8 cellular contexts compared by ENCODE assay signal in the genomic region with DNA sequence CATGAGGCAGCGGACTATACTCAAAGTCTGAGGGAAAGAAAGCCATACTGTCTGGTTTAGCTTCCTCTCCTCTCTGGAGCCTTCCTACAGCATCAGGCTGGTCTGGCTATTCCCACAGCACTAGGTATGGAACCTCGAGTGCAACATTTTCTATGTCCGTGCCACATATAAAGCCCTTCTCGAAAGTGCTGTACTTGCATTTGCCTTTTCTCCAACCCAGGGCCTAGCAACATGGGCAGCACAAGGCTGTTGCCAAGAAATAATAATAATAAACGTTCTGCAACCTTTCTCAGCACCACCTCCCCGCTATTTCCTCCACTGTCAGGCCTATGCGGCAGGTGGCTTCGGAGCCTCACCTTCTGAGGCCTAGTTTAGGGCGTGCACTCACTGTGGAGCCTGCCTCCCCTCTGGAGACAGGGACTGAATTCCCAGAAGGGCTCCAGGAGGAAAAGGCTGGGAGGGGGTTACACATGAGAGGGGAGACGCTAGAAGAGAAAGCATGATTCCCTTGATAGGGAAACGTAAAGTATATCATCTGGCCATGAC. TPM values are rescaled to one million over a fixed set of nuclear protein-coding genes. Genes with fewer than 3 reads are reported as not detected.
A peak's percentile ranks its signal among the peaks of the same experiment; 100 is the strongest.
DNase-seq lines count a peak whose midpoint lies in the region; ATAC-seq, FAIRE-seq and TF ChIP-seq lines count a peak whose summit lies in the region.

No MANE protein-coding gene starts in this region.

- peak; percentile 5 for ATAC-seq in GM18868 (IDR thresholded peaks at IDR 0.05; ENCODE audit: unreplicated experiment)
- peak; percentile 13 for ATAC-seq in HG02870 (IDR thresholded peaks at IDR 0.05; ENCODE audit: unreplicated experiment)
- peak in 1 of 2 donors; percentile 1 for ATAC-seq in natural killer cell treated with Interleukin-12 subunit alpha and Interleukin-12 subunit beta and Interleukin-15 and Interleukin-18, amount 100 ng/mL, for 72 hours

- DNase-seq in OCI-M1 (lab: John Stamatoyannopoulos, UW) (peak; percentile 24), H1 (ENCODE audit: low read depth in 1 of 2, low spot score in 2 of 2) (no peak), mesenteric fat pad (ENCODE audit: low spot score) (no peak), iPS-NIHi7 (ENCODE audit: extremely low spot score) (no peak)
- DNase-seq in natural killer cell treated with Interleukin-12 subunit alpha and Interleukin-12 subunit beta and Interleukin-15 and Interleukin-18, amount 100 ng/mL, for 72 hours (ENCODE audit: low spot score) = no peak
- DNase-seq in activated CD4-positive, CD25-positive, alpha-beta regulatory T cell treated with anti-CD3 and anti-CD28 coated beads, Interleukin-2, amount 50 U/mL, for 72 hours = no peak

- peaks cover 3 to 27% of the 10 kb centered on the region in 2 experiments for H3K79me2 ChIP-seq in H1 (ENCODE audit: control insufficient read depth in 1 of 2, insufficient read depth in 2 of 2, low read length in 2 of 2)

- no peak for TF ChIP-seq RAD21 in H1 (IDR thresholded peaks at IDR 0.05 in 1 of 2, conservative IDR thresholded peaks at IDR 0.05 in 1 of 2; ENCODE audit: low read depth in 2 of 2, low read length in 2 of 2)

- H3K4ac ChIP-seq in H1 (replicated peaks; ENCODE audit: insufficient read length, low read depth, low read length) = no peak overlapping the region

- no peaks in the 10 kb centered on the region for H3K9me3 Mint-ChIP-seq in natural killer cell treated with Interleukin-12 subunit alpha and Interleukin-12 subunit beta and Interleukin-15 and Interleukin-18, amount 100 ng/mL, for 72 hours

- POLR2A ChIA-PET in H1 (lab: Charles Lee; ENCODE audit: partially characterized antibody) = interaction anchor here (0.9 kb wide), 1 partner anchor 15 kb away, joined by 3 read pairs; no protein-coding TSS in a partner anchor

- no peak overlapping the region for H2BK15ac ChIP-seq in H1 (ENCODE audit: low read length)

- H3K9me3 ChIP-seq in H1 (ENCODE audit: insufficient read depth in 2 of 2, low read depth in 1 of 2, low read length in 1 of 2) = no peaks in the 10 kb centered on the region

- no peak overlapping the region for H4K8ac ChIP-seq in H1 (ENCODE audit: extremely low read depth, insufficient read depth, low read length)

- H3K23ac ChIP-seq in H1 (ENCODE audit: insufficient read length) = no peak overlapping the region

- H3K79me1 ChIP-seq in H1 (ENCODE audit: low read depth, low read length) = peaks cover 4% of the 10 kb centered on the region; the same call in 1 of the 2 replicates

- no peak overlapping the region for H2BK5ac ChIP-seq in H1 (ENCODE audit: low read depth, low read length)

- H2BK120ac ChIP-seq in H1 (replicated peaks; ENCODE audit: low read depth, low read length) = no peak overlapping the region

- H2AFZ ChIP-seq in H1 (ENCODE audit: low read length) = no peak overlapping the region

- H4K91ac ChIP-seq in H1 (replicated peaks; ENCODE audit: insufficient read length, low read length) = no peak overlapping the region

- no peak for TF ChIP-seq POLR2A in H1 (IDR thresholded peaks at IDR 0.05; ENCODE audit: control extremely low read depth in 1 of 2, low read depth in 2 of 2, low read length in 2 of 2)

- H2AK5ac ChIP-seq in H1 (ENCODE audit: low read depth, low read length) = no peak overlapping the region

- no peak overlapping the region for H3K14ac ChIP-seq in H1 (ENCODE audit: insufficient read length)

- H3K4me1 Mint-ChIP-seq in natural killer cell treated with Interleukin-12 subunit alpha and Interleukin-12 subunit beta and Interleukin-15 and Interleukin-18, amount 100 ng/mL, for 72 hours (ENCODE audit: low read depth in 2 of 2) = peaks cover 50 to 60% of the 10 kb centered on the region in 2 donors

- H3K18ac ChIP-seq in H1 (ENCODE audit: extremely low read depth, low read length) = no peak overlapping the region

- peaks cover 4 to 37% (median 30%) of the 10 kb centered on the region in 4 experiments; a peak in 7 of 8 replicates for H3K36me3 ChIP-seq in H1 (ENCODE audit: control insufficient read depth in 2 of 4, insufficient read depth in 4 of 4, low read length in 3 of 4)

- no peak for TF ChIP-seq EP300 in H1 (IDR thresholded peaks at IDR 0.05; ENCODE audit: borderline replicate concordance in 1 of 2, low read depth in 2 of 2, low read length in 2 of 2)

- H3K4me1 ChIP-seq in H1 (replicated peaks in 1 of 4; ENCODE audit: control insufficient read depth in 3 of 4, insufficient read depth in 4 of 4, low read length in 3 of 4) = peaks cover 0 to 3% (median 2%) of the 10 kb centered on the region in 4 experiments; a peak in 4 of 7 replicates

- WGBS in H1 (ENCODE audit: extremely low coverage in 1 of 2, insufficient coverage in 1 of 2, insufficient read length in 1 of 2, insufficient replicate concordance in 2 of 2, low coverage in 1 of 2, low lambda C conversion rate in 2 of 2, missing lambda C conversion rate in 1 of 2), 2 experiments = 33% methylated on average over 11 of the region's 11 CpGs; no CpG with 5 or more reads in 1 of the 2 experiments

- H3K27me3 ChIP-seq in H1 (replicated peaks in 1 of 4; ENCODE audit: control insufficient read depth in 3 of 4, extremely low read depth in 1 of 4, insufficient read depth in 3 of 4, low read length in 3 of 4) = no peaks in the 10 kb centered on the region

- peaks cover 43% of the 10 kb centered on the region for H3K36me3 Mint-ChIP-seq in natural killer cell treated with Interleukin-12 subunit alpha and Interleukin-12 subunit beta and Interleukin-15 and Interleukin-18, amount 100 ng/mL, for 72 hours

- H3K27ac Mint-ChIP-seq in natural killer cell treated with Interleukin-12 subunit alpha and Interleukin-12 subunit beta and Interleukin-15 and Interleukin-18, amount 100 ng/mL, for 72 hours = peak overlapping the region; percentile 92 to 96

- peak overlapping the region; percentile 96 for H3K4me3 Mint-ChIP-seq in natural killer cell treated with Interleukin-12 subunit alpha and Interleukin-12 subunit beta and Interleukin-15 and Interleukin-18, amount 100 ng/mL, for 72 hours

- H3K9ac ChIP-seq in H1 (replicated peaks in 1 of 4; ENCODE audit: extremely low read depth in 1 of 4, low read depth in 3 of 4, low read length in 3 of 4) = peak overlapping the region in 3 of 4 experiments; percentile 58 to 75 (median 64); a peak in 6 of 7 replicates

- H4K20me1 ChIP-seq in H1 (replicated peaks in 1 of 2; ENCODE audit: control insufficient read depth in 1 of 2, insufficient read depth in 2 of 2, low read length in 2 of 2) = peaks cover 4 to 5% of the 10 kb centered on the region in 2 experiments

- H2BK20ac ChIP-seq in H1 (ENCODE audit: low read length) = no peak overlapping the region

- H3K56ac ChIP-seq in H1 (replicated peaks; ENCODE audit: insufficient read length, low read depth, low read length) = no peak overlapping the region

- H3K27ac ChIP-seq in H1 (ENCODE audit: low read depth, low read length) = no peak overlapping the region

- H3K23me2 ChIP-seq in H1 (ENCODE audit: low read depth, low read length) = peaks cover 3% of the 10 kb centered on the region; the same call in 1 of the 2 replicates

- H3K4me3 ChIP-seq in H1 (ENCODE audit: extremely low read depth in 1 of 4, insufficient read depth in 2 of 4, low read depth in 3 of 4, low read length in 4 of 4) = peak overlapping the region; percentile 87 to 94 (median 90)

- peaks cover 12 to 22% of the 10 kb centered on the region in 2 donors for H3K27me3 Mint-ChIP-seq in natural killer cell treated with Interleukin-12 subunit alpha and Interleukin-12 subunit beta and Interleukin-15 and Interleukin-18, amount 100 ng/mL, for 72 hours

- no peak overlapping the region for H2BK12ac ChIP-seq in H1 (ENCODE audit: low read depth, low read length)

- no peak for FAIRE-seq in H1 (lab: Jason Lieb, UNC)

- CTCF ChIA-PET in H1 (lab: Charles Lee; ENCODE audit: partially characterized antibody) = no interaction called here

- no peak for TF ChIP-seq CTCF in H1 (IDR thresholded peaks at IDR 0.05; ENCODE audit: control extremely low read depth in 1 of 3, insufficient read depth in 1 of 3, low read depth in 1 of 3, low read length in 3 of 3)

- no peak overlapping the region for H4K5ac ChIP-seq in H1 (ENCODE audit: insufficient read length, low read depth, low read length)

- H3K4me2 ChIP-seq in H1 (ENCODE audit: insufficient read depth in 1 of 2, low read depth in 2 of 2, low read length in 2 of 2) = peak overlapping the region; percentile 92 to 97

TF ChIP-seq in H1, 55 proteins besides CTCF, POLR2A, EP300 and RAD21:
- TF ChIP-seq ZNF274 (IDR thresholded peaks at IDR 0.05; ENCODE audit: borderline replicate concordance, extremely low read depth, low read length) = no peak
- no peak for TF ChIP-seq TAF1 (IDR thresholded peaks at IDR 0.05; ENCODE audit: low read depth, low read length)
- 0 out of 4 replicates have a peak, but pooled peaks of 1 of the 2 experiments have one; percentile 20 for TF ChIP-seq HDAC2 (IDR thresholded peaks at IDR 0.05; ENCODE audit: borderline replicate concordance in 1 of 2, low read depth in 2 of 2, low read length in 2 of 2)
- no peak for TF ChIP-seq CHD2 (IDR thresholded peaks at IDR 0.05; ENCODE audit: low read length)
- TF ChIP-seq BRCA1 (IDR thresholded peaks at IDR 0.05; ENCODE audit: low read depth, low read length) = no peak
- TF ChIP-seq EZH2 (IDR thresholded peaks at IDR 0.05; ENCODE audit: low read depth, low read length, severe bottlenecking) = no peak
- TF ChIP-seq RBBP5 (IDR thresholded peaks at IDR 0.05; ENCODE audit: borderline replicate concordance, low read depth, low read length) = no peak
- no peak for TF ChIP-seq CEBPB (IDR thresholded peaks at IDR 0.05; ENCODE audit: low read depth, low read length)

RNA-seq across cellular contexts. Expression of gene MED10, which starts 0.7 kb away (rescaled TPM):
- 20.1 and 22.0 TPM in 2 replicates for total RNA-seq in H1 (2021; fragmentation: NEBNext Ultra II Directional; extraction: Animal tissue kit (Norgen Biotek cat#: 25700))
- polyA plus RNA-seq in H1 (2011; rRNA removed) = 23.2 and 28.3 TPM in 2 replicates
- 31.6 TPM for polyA plus RNA-seq in H1 (2011; cell fraction: cytosol; rRNA removed)
- polyA plus RNA-seq in H1 (2011; cell fraction: nucleus; rRNA removed) = 14.9 TPM
- polyA plus RNA-seq in H1 (2012, experiment 1 of 2) = 20.7 to 22.9 TPM (median 21.2 TPM) in 4 replicates
- polyA plus RNA-seq in H1 (2012, experiment 2 of 2) = 17.4 TPM
- 20.8 TPM for polyA plus RNA-seq in H1 (2013, experiment 1 of 2)
- polyA plus RNA-seq in H1 (2013, experiment 2 of 2) = 18.7 TPM
- polyA minus RNA-seq in H1 (2011; rRNA and poly(A)+ RNA removed) = 2.9 and 3.3 TPM in 2 replicates
- 8.4 TPM for polyA minus RNA-seq in H1 (2011; cell fraction: cytosol; rRNA and poly(A)+ RNA removed)
- polyA minus RNA-seq in H1 (2011; cell fraction: nucleus; rRNA and poly(A)+ RNA removed) = 14.7 TPM
- total RNA-seq in natural killer cell treated with Interleukin-12 subunit alpha and Interleukin-12 subunit beta and Interleukin-15 and Interleukin-18, amount 100 ng/mL, for 72 hours = 10 to 100 TPM; 49.9 to 55.8 TPM
- 30.8 TPM for total RNA-seq in mesenteric fat pad
